8 cellular contexts compared by ENCODE assay signal in genomic region chr3:142445816-142446254, GRCh38. TPM values are rescaled to one million over a fixed set of nuclear protein-coding genes. Genes with fewer than 3 reads are reported as not detected.
DNase-seq lines count a peak whose midpoint lies in the region; ATAC-seq and TF ChIP-seq lines count a peak whose summit lies in the region.

No MANE protein-coding gene starts in this region.

- peaks cover 3% of the 10 kb centered on the region for H3K9me3 Mint-ChIP-seq in nephron

- H3K4me1 ChIP-seq in HEK293 (ENCODE audit: control insufficient read depth, insufficient read depth, low read length) (no peaks in the 10 kb centered on the region; the same call in 1 of the 2 replicates), breast epithelium (no peaks in the 10 kb centered on the region), testis (peaks cover 6% of the 10 kb centered on the region)

- H3K27me3 ChIP-seq in breast epithelium (no peaks in the 10 kb centered on the region), testis (no peaks in the 10 kb centered on the region)

- TF ChIP-seq POLR2A in GM18505 (IDR thresholded peaks at IDR 0.05; ENCODE audit: borderline replicate concordance, extremely low read depth, insufficient read depth, insufficient read length) = no peak
- TF ChIP-seq POLR2A in breast epithelium (IDR thresholded peaks at IDR 0.05) = no peak
- TF ChIP-seq POLR2A in testis (IDR thresholded peaks at IDR 0.05) = no peak

- WGBS in testis, 2 donors = 77% methylated on average over 6 of the region's 6 CpGs

- H3K36me3 Mint-ChIP-seq in nephron (ENCODE audit: low read depth) = peaks cover 24% of the 10 kb centered on the region

- peak overlapping the region; percentile 96 to 100 (median 99) for H3K4me3 Mint-ChIP-seq in nephron

- peak overlapping the region; percentile 27 to 97 (median 64) for H3K27ac Mint-ChIP-seq in nephron

- POLR2A ChIA-PET in HEK293 (lab: Yijun Ruan, JAX) = no interaction called here

- TF ChIP-seq CTCF in HEK293 (tag by site-specific recombination; IDR thresholded peaks at IDR 0.05) (no peak), breast epithelium (IDR thresholded peaks at IDR 0.05) (no peak), nephron (IDR thresholded peaks at IDR 0.05; ENCODE audit: unreplicated experiment in 3 of 3) (no peak), testis (IDR thresholded peaks at IDR 0.05) (no peak)

- CTCF ChIA-PET in HEK293 (lab: Yijun Ruan, JAX) = interaction anchor here (0.7 kb wide), 1 partner anchor 19 kb away, joined by 3 read pairs; no protein-coding TSS in a partner anchor

- H3K36me3 ChIP-seq in HEK293 (ENCODE audit: control insufficient read depth in 2 of 2, insufficient read depth in 1 of 2, low read length in 2 of 2) = peaks cover 0 to 9% of the 10 kb centered on the region in 2 experiments; a peak in 1 of 3 replicates
- no peaks in the 10 kb centered on the region for H3K36me3 ChIP-seq in breast epithelium
- no peaks in the 10 kb centered on the region for H3K36me3 ChIP-seq in testis (ENCODE audit: low read depth, missing control alignments)

- H3K27ac ChIP-seq in HEK293 (ENCODE audit: extremely low read depth, low read depth, low read length) (no peak overlapping the region), breast epithelium (peak overlapping the region in 1 of 2 donors; percentile 25), testis (no peak overlapping the region)

- H3K27me3 Mint-ChIP-seq in nephron (ENCODE audit: low read depth) = no peaks in the 10 kb centered on the region

- intact Hi-C loops in breast epithelium (cut with DNase I; ENCODE audit: low total_unique reads) = no loop called here
- intact Hi-C loops in testis (cut with DNase I; ENCODE audit: low total_unique reads) = no loop called here

- H3K4me3 ChIP-seq in HEK293 (ENCODE audit: low read depth, low read length) (peak overlapping the region; percentile 21), breast epithelium (peak overlapping the region in 2 of 3 donors; percentile 84 to 96), testis (no peak overlapping the region)

- H3K4me1 Mint-ChIP-seq in nephron = peaks cover 32% of the 10 kb centered on the region

- H3K9me3 ChIP-seq in HEK293 (ENCODE audit: control insufficient read depth, insufficient read depth, low read depth, low read length) (no peaks in the 10 kb centered on the region), breast epithelium (no peaks in the 10 kb centered on the region), testis (no peaks in the 10 kb centered on the region)

- DNase-seq in NOMO-1 (lab: John Stamatoyannopoulos, UW; ENCODE audit: unreplicated experiment in 2 of 2) = peak; percentile 23 to 70
- DNase-seq in breast epithelium (ENCODE audit: low spot score in 2 of 2) = no peak
- no peak for DNase-seq in testis
- no peak for DNase-seq in DMS79 treated with DMSO at 0.1 percent for 48 hours (lab: John Stamatoyannopoulos, UW)
- DNase-seq in activated CD8-positive, alpha-beta memory T cell treated with anti-CD3 and anti-CD28 coated beads, Interleukin-2, amount 50 U/mL, for 48 hours = no peak

- peak; percentile 41 for ATAC-seq in GM18505 (IDR thresholded peaks at IDR 0.05; ENCODE audit: unreplicated experiment)

TF ChIP-seq in HEK293, 187 proteins besides CTCF, POLR2A, EP300 and RAD21:
- TF ChIP-seq ZBTB17 (tag by site-specific recombination; IDR thresholded peaks at IDR 0.05) = peak; percentile 61
- peak; percentile 45; the same call in 1 of the 2 replicates for TF ChIP-seq PRDM6 (tag by site-specific recombination; IDR thresholded peaks at IDR 0.05)
- TF ChIP-seq ZNF510 (tag by site-specific recombination; IDR thresholded peaks at IDR 0.05; ENCODE audit: insufficient replicate concordance) = no peak
- TF ChIP-seq ZNF10 (tag by site-specific recombination; IDR thresholded peaks at IDR 0.05) = peak; percentile 87
- TF ChIP-seq ZNF155 (tag by site-specific recombination; IDR thresholded peaks at IDR 0.05) = no peak
- 0 out of 2 replicates have a peak, but pooled peaks have one; percentile 14 for TF ChIP-seq ZNF600 (tag by site-specific recombination; IDR thresholded peaks at IDR 0.05)
- TF ChIP-seq ZNF335 (tag by site-specific recombination; conservative IDR thresholded peaks at IDR 0.05) = peak; percentile 44; the same call in 1 of the 2 replicates

RNA-seq across cellular contexts. Expression of gene XRN1, which starts 2.0 kb away (rescaled TPM):
- total RNA-seq in breast epithelium (10 to 100 TPM; 44.5 to 81.1 (median 51.5) TPM), testis (10 to 100 TPM; 39.8 to 47.2 TPM)
- polyA plus RNA-seq in testis (ENCODE audit: insufficient read depth, low read depth, low replicate concordance) = 18.2 TPM

Comparison
In these comparisons a context has a peak if more than half of its experiments do, and no peak if none do; other contexts are left out.
1. H3K4me3 ChIP-seq: peak in HEK293 (single experiment) and breast epithelium (2 of 3); none in testis (0 of 2).
2. DNase-seq: peak in NOMO-1 (2 of 2); none in breast epithelium (0 of 2), testis (single experiment), DMS79 treated with DMSO at 0.1 percent for 48 hours (single experiment) and activated CD8-positive, alpha-beta memory T cell treated with anti-CD3 and anti-CD28 coated beads, Interleukin-2, amount 50 U/mL, for 48 hours (single experiment).